Comparison of ENCODE assay signal across 8 cellular contexts in genomic region chr6:136549359-136550044, GRCh38. TPM values are rescaled to one million over a fixed set of nuclear protein-coding genes. Genes with fewer than 3 reads are reported as not detected.
DNase-seq lines count a peak whose midpoint lies in the region; ATAC-seq and TF ChIP-seq lines count a peak whose summit lies in the region.

No MANE protein-coding gene starts in this region.

- H3K36me3 Mint-ChIP-seq in Calu3 (ENCODE audit: insufficient read depth, unreplicated experiment) (peaks cover 36% of the 10 kb centered on the region), endodermal cell (ENCODE audit: low read depth) (no peaks in the 10 kb centered on the region)

- ATAC-seq in GM19324 (IDR thresholded peaks at IDR 0.05; ENCODE audit: low FRiP score, unreplicated experiment) = no peak

- H3K36me3 ChIP-seq in SJCRH30 = no peaks in the 10 kb centered on the region
- no peaks in the 10 kb centered on the region for H3K36me3 ChIP-seq in endodermal cell (ENCODE audit: control insufficient read depth, insufficient read depth, low read length)
- H3K36me3 ChIP-seq in uterus = no peaks in the 10 kb centered on the region

- H3K27ac Mint-ChIP-seq in Calu3 (ENCODE audit: unreplicated experiment) (peak overlapping the region; percentile 81), endodermal cell (peak overlapping the region; percentile 91)

- H3K4me1 ChIP-seq in SJCRH30 = no peaks in the 10 kb centered on the region
- H3K4me1 ChIP-seq in endodermal cell (ENCODE audit: control insufficient read depth, insufficient read depth, low read length) = no peaks in the 10 kb centered on the region
- peaks cover 0 to 6% of the 10 kb centered on the region in 2 donors for H3K4me1 ChIP-seq in uterus

- H3K9me3 ChIP-seq in SJCRH30 (replicated peaks) = no peaks in the 10 kb centered on the region
- H3K9me3 ChIP-seq in endodermal cell (ENCODE audit: control insufficient read depth, low read length) = no peaks in the 10 kb centered on the region
- no peaks in the 10 kb centered on the region for H3K9me3 ChIP-seq in uterus

- no peak for TF ChIP-seq CTCF in Calu3 (IDR thresholded peaks at IDR 0.05; ENCODE audit: unreplicated experiment)
- no peak for TF ChIP-seq CTCF in HFF-Myc (IDR thresholded peaks at IDR 0.05; ENCODE audit: low read depth, low read length, missing control alignments)
- TF ChIP-seq CTCF in endodermal cell (conservative IDR thresholded peaks at IDR 0.05) = no peak
- no peak for TF ChIP-seq CTCF in uterus (IDR thresholded peaks at IDR 0.05)

- H3K4me3 ChIP-seq in HFF-Myc (replicated peaks; ENCODE audit: low read depth, low read length) = peak overlapping the region; percentile 29
- H3K4me3 ChIP-seq in SJCRH30 = peak overlapping the region; percentile 66
- H3K4me3 ChIP-seq in endodermal cell (ENCODE audit: low read length) = peak overlapping the region; percentile 94
- peak overlapping the region; percentile 44 to 69 for H3K4me3 ChIP-seq in uterus

- no peak overlapping the region for H3K27ac ChIP-seq in SJCRH30
- no peak overlapping the region for H3K27ac ChIP-seq in endodermal cell (ENCODE audit: low read depth, low read length)
- H3K27ac ChIP-seq in uterus = no peak overlapping the region

- CTCF ChIA-PET in Calu3 (lab: Charles Lee) = interaction anchor here (0.8 to 1.3 kb wide), 4 partner anchors 17 to 260 kb away, joined by 3 to 7 read pairs (median 4); partner anchors contain the start of genes BCLAF1 and MAP3K5

- H3K9ac ChIP-seq in endodermal cell (ENCODE audit: extremely low read depth, low read length, poor library complexity, severe bottlenecking) = peak overlapping the region; percentile 83

- no peaks in the 10 kb centered on the region for H3K9me3 Mint-ChIP-seq in Calu3 (ENCODE audit: low read depth, unreplicated experiment)
- no peaks in the 10 kb centered on the region for H3K9me3 Mint-ChIP-seq in endodermal cell

- WGBS in endodermal cell (ENCODE audit: insufficient coverage in 1 of 2, insufficient read length in 1 of 2), 2 experiments = 1 to 3% methylated on average over 20 to 42 of the region's 42 CpGs

- H3K27me3 Mint-ChIP-seq in Calu3 (ENCODE audit: unreplicated experiment) (no peaks in the 10 kb centered on the region), endodermal cell (ENCODE audit: insufficient read depth) (peaks cover 31% of the 10 kb centered on the region)

- intact Hi-C loops in Calu3 (cut with micrococcal nuclease; ENCODE audit: unreplicated experiment) (loop anchor here (5.0 to 10.0 kb wide), 2 partner anchors 207 to 275 kb away; no protein-coding TSS in a partner anchor), uterus (cut with DNase I; ENCODE audit: low total_unique reads) (no loop called here)

- peak overlapping the region; percentile 86 for H3K4me3 Mint-ChIP-seq in Calu3 (ENCODE audit: low read depth, unreplicated experiment)
- peak overlapping the region; percentile 82 for H3K4me3 Mint-ChIP-seq in endodermal cell

- peaks cover 16% of the 10 kb centered on the region for H3K27me3 ChIP-seq in SJCRH30
- H3K27me3 ChIP-seq in endodermal cell (ENCODE audit: control insufficient read depth, insufficient read depth, low read length, poor library complexity, severe bottlenecking) = peaks cover 52% of the 10 kb centered on the region
- peaks cover 0 to 5% of the 10 kb centered on the region in 2 donors for H3K27me3 ChIP-seq in uterus

- H3K4me1 Mint-ChIP-seq in Calu3 (ENCODE audit: low read depth, unreplicated experiment) (peaks cover 45% of the 10 kb centered on the region), endodermal cell (peaks cover 35% of the 10 kb centered on the region)

- peak; percentile 19 for DNase-seq in Calu3
- no peak for DNase-seq in HFF-Myc (ENCODE audit: extremely low read depth, low read depth)
- peak in 1 of 2 experiments; percentile 3 for DNase-seq in SJCRH30
- DNase-seq in endodermal cell = peak; percentile 83
- DNase-seq in mucosa of gallbladder (ENCODE audit: low spot score) = peak; percentile 14
- DNase-seq in uterus = peak in 1 of 2 donors; percentile 18
- DNase-seq in effector CD8-positive, alpha-beta T cell (lab: John Stamatoyannopoulos, UW) = no peak

- BruUV-seq in Calu3 (replicated peaks; lab: Mats Ljungman, UMichigan) = no TSS peak

- TF ChIP-seq POLR2A in uterus (IDR thresholded peaks at IDR 0.05) = no peak

RNA-seq across cellular contexts. Expression of gene MAP7, which starts 0.7 kb away (rescaled TPM):
- 29.5 and 30.1 TPM in 2 replicates for total RNA-seq in Calu3 (2022)
- total RNA-seq in SJCRH30 (2014; rRNA removed; shearing (Covaris generic)) = 0.06 and 0.13 TPM in 2 replicates
- total RNA-seq in endodermal cell = 10 to 100 TPM; 42.4 to 48.7 TPM
- 8.0 TPM for polyA plus RNA-seq in endodermal cell (2013, experiment 1 of 2)
- polyA plus RNA-seq in endodermal cell (2013, experiment 2 of 2) = 6.7 TPM
- total RNA-seq in mucosa of gallbladder = 56.8 TPM
- total RNA-seq in uterus = 1 to 10 TPM in 2 of 4 donors, under 1 TPM in 2; 0.29 to 6.8 (median 1.1) TPM

Comparison
In these comparisons a context has a peak if more than half of its experiments do, and no peak if none do; other contexts are left out.
1. DNase-seq: peak in Calu3 (single experiment), endodermal cell (single experiment) and mucosa of gallbladder (single experiment); none in HFF-Myc (single experiment) and effector CD8-positive, alpha-beta T cell (single experiment).
2. H3K4me3 ChIP-seq: peak in every context shown above with its lines; median percentile 94 in endodermal cell; 66 in SJCRH30; 56 in uterus; 29 in HFF-Myc.